Comparison of ENCODE assay signal across 9 cellular contexts in the genomic region with DNA sequence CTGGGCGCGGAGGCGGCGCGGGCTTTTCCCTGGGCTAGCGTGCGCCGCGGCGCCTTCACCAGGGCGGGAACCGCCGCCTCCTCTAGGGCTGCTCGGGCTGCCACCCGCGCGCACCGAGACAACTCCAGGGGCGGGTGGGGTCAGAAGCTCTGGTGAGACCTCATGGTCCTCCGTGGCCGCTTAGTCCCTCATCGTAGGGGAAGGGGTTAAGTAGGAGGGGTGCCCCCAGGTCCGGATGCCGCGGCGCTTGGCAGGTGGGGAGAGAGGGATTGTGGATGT. TPM values are rescaled to one million over a fixed set of nuclear protein-coding genes. Genes with fewer than 3 reads are reported as not detected.
DNase-seq lines count a peak whose midpoint lies in the region; ATAC-seq and TF ChIP-seq lines count a peak whose summit lies in the region.
"Had no signal": no experiment of that assay in that cellular context is flagged by ENCODE, and none has a peak within 500 bp of the region (broad histone marks: within the 10 kb centered on the region; RNA-seq: fewer than 3 reads in every experiment).

No MANE protein-coding gene starts in this region.

- no peak overlapping the region for H3K4me3 Mint-ChIP-seq in T-helper 2 cell treated with Interferon-gamma antibody and Interleukin-4, amounts not matched to agents 5 μg/mL and 100 μg/mL, for 36 hours

- H3K9ac ChIP-seq in GM23248, result peak overlapping the region; percentile 56

- H3K36me3 ChIP-seq in GM23248 (ENCODE audit: low read depth), result no peaks in the 10 kb centered on the region
- H3K36me3 ChIP-seq: neutrophil had no signal

- 0 to 1% methylated on average over 18 to 21 of the region's 26 CpGs for WGBS in GM23248 (ENCODE audit: low coverage in 1 of 2, low lambda C conversion rate in 2 of 2, missing lambda C conversion rate in 2 of 2), 2 experiments

- H4K20me1 ChIP-seq in GM23248 (ENCODE audit: insufficient read depth), result no peaks in the 10 kb centered on the region

- in situ Hi-C loops in GM23248 (cut with MboI), result no loop called here

- TF ChIP-seq CTCF in foreskin fibroblast (IDR thresholded peaks at IDR 0.05; ENCODE audit: low read depth, low read length) (no peak), omental fat pad (IDR thresholded peaks at IDR 0.05) (no peak)

- H3K9me3 ChIP-seq in GM23248 (ENCODE audit: low read depth), result no peaks in the 10 kb centered on the region
- H3K9me3 ChIP-seq: neutrophil had no signal

- H3K79me2 ChIP-seq in GM23248 (ENCODE audit: insufficient read depth), result no peaks in the 10 kb centered on the region

- ATAC-seq in SK-N-SH treated with all-trans-retinoic acid at 6 μM for 48 hours (peak; percentile 57), omental fat pad (ENCODE audit: low FRiP score) (peak; percentile 37), GM21360 (IDR thresholded peaks at IDR 0.05; ENCODE audit: unreplicated experiment) (no peak)

- H3K27ac ChIP-seq in GM23248, result no peak overlapping the region
- H3K27ac ChIP-seq: neutrophil had no signal

- peak overlapping the region; percentile 80 for H3K4me3 ChIP-seq in GM23248
- peak overlapping the region; percentile 59 to 68 for H3K4me3 ChIP-seq in foreskin fibroblast (ENCODE audit: low read depth in 1 of 2, low read length in 2 of 2)

- H3K4me2 ChIP-seq in GM23248 (ENCODE audit: unreplicated experiment), result peak overlapping the region; percentile 88

- no peaks in the 10 kb centered on the region for H3K9me3 Mint-ChIP-seq in T-helper 2 cell treated with Interferon-gamma antibody and Interleukin-4, amounts not matched to agents 5 μg/mL and 100 μg/mL, for 36 hours

- H3K9me2 ChIP-seq in GM23248 (ENCODE audit: insufficient read depth), result no peaks in the 10 kb centered on the region

- H3K4me1 ChIP-seq in GM23248 (ENCODE audit: insufficient read depth), result peaks cover 15% of the 10 kb centered on the region; the same call in 1 of the 2 replicates

- peaks cover 62% of the 10 kb centered on the region for H3K27me3 Mint-ChIP-seq in T-helper 2 cell treated with Interferon-gamma antibody and Interleukin-4, amounts not matched to agents 5 μg/mL and 100 μg/mL, for 36 hours (ENCODE audit: low read depth)

- H3K27me3 ChIP-seq in GM23248 (replicated peaks; ENCODE audit: insufficient read depth), result 0 out of 2 replicates have a peak, but pooled peaks cover 6% of the 10 kb centered on the region

- no peaks in the 10 kb centered on the region for H3K36me3 Mint-ChIP-seq in T-helper 2 cell treated with Interferon-gamma antibody and Interleukin-4, amounts not matched to agents 5 μg/mL and 100 μg/mL, for 36 hours (ENCODE audit: low read depth)

- DNase-seq in GM23248 (peak; percentile 63), foreskin fibroblast (peak in 1 of 2 donors; percentile 64), omental fat pad (ENCODE audit: low spot score) (no peak), CD1c-positive myeloid dendritic cell (ENCODE audit: extremely low spot score) (no peak), COR-L47 (lab: John Stamatoyannopoulos, UW) (no peak)
- DNase-seq in T-helper 2 cell treated with Interferon-gamma antibody and Interleukin-4, amounts not matched to agents 5 μg/mL and 100 μg/mL, for 36 hours (ENCODE audit: low spot score), result no peak

- H3K27ac Mint-ChIP-seq in T-helper 2 cell treated with Interferon-gamma antibody and Interleukin-4, amounts not matched to agents 5 μg/mL and 100 μg/mL, for 36 hours, result no peak overlapping the region

- H3K4me1 Mint-ChIP-seq in T-helper 2 cell treated with Interferon-gamma antibody and Interleukin-4, amounts not matched to agents 5 μg/mL and 100 μg/mL, for 36 hours (ENCODE audit: low read depth), result peaks cover 6% of the 10 kb centered on the region

- peaks cover 16% of the 10 kb centered on the region; the same call in 1 of the 2 replicates for H3F3A ChIP-seq in GM23248 (ENCODE audit: insufficient read depth)

- peak overlapping the region; percentile 77 for H2AFZ ChIP-seq in GM23248

TF ChIP-seq in SK-N-SH treated with all-trans-retinoic acid at 6 μM for 48 hours, 23 proteins besides CTCF, POLR2A, EP300 and RAD21 (continues in another document):
- TF ChIP-seq, protein P1, sequence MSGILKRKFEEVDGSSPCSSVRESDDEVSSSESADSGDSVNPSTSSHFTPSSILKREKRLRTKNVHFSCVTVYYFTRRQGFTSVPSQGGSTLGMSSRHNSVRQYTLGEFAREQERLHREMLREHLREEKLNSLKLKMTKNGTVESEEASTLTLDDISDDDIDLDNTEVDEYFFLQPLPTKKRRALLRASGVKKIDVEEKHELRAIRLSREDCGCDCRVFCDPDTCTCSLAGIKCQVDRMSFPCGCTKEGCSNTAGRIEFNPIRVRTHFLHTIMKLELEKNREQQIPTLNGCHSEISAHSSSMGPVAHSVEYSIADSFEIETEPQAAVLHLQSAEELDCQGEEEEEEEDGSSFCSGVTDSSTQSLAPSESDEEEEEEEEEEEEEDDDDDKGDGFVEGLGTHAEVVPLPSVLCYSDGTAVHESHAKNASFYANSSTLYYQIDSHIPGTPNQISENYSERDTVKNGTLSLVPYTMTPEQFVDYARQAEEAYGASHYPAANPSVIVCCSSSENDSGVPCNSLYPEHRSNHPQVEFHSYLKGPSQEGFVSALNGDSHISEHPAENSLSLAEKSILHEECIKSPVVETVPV (CRISPR knock-in tag; IDR thresholded peaks at IDR 0.05), result no peak
- TF ChIP-seq ZFP3 (CRISPR knock-in tag; IDR thresholded peaks at IDR 0.05) (no peak), OSR1 (CRISPR knock-in tag; IDR thresholded peaks at IDR 0.05) (no peak), ZNF565 (CRISPR knock-in tag; conservative IDR thresholded peaks at IDR 0.05; ENCODE audit: low read depth) (no peak), ZNF70 (CRISPR knock-in tag; IDR thresholded peaks at IDR 0.05) (no peak), CSDC2 (CRISPR knock-in tag; IDR thresholded peaks at IDR 0.05) (no peak), ZC3H10 (CRISPR knock-in tag; IDR thresholded peaks at IDR 0.05) (no peak), ZFP30 (CRISPR knock-in tag; IDR thresholded peaks at IDR 0.05) (no peak), TCF4 (CRISPR knock-in tag; IDR thresholded peaks at IDR 0.05; ENCODE audit: borderline replicate concordance) (no peak), ISL1 (CRISPR knock-in tag; IDR thresholded peaks at IDR 0.05) (no peak), SNAI2 (CRISPR knock-in tag; IDR thresholded peaks at IDR 0.05) (no peak), ESRRG (CRISPR knock-in tag; IDR thresholded peaks at IDR 0.05) (no peak), TSHZ2 (CRISPR knock-in tag; IDR thresholded peaks at IDR 0.05) (no peak), BACH2 (CRISPR knock-in tag; IDR thresholded peaks at IDR 0.05; ENCODE audit: borderline replicate concordance) (no peak)
- TF ChIP-seq, protein P2, sequence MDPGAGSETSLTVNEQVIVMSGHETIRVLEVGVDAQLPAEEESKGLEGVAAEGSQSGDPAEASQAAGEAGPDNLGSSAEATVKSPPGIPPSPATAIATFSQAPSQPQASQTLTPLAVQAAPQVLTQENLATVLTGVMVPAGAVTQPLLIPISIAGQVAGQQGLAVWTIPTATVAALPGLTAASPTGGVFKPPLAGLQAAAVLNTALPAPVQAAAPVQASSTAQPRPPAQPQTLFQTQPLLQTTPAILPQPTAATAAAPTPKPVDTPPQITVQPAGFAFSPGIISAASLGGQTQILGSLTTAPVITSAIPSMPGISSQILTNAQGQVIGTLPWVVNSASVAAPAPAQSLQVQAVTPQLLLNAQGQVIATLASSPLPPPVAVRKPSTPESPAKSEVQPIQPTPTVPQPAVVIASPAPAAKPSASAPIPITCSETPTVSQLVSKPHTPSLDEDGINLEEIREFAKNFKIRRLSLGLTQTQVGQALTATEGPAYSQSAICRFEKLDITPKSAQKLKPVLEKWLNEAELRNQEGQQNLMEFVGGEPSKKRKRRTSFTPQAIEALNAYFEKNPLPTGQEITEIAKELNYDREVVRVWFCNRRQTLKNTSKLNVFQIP (CRISPR knock-in tag; IDR thresholded peaks at IDR 0.05; ENCODE audit: borderline replicate concordance, low read depth), result no peak

RNA-seq across cellular contexts. Expression of gene SERTAD4, which starts 0.6 kb away (rescaled TPM):
- 0.76 and 0.97 TPM in 2 replicates for total RNA-seq in GM23248 (2014; rRNA removed; shearing (Covaris generic))
- 1.0 and 1.7 TPM in 2 replicates for polyA plus RNA-seq in GM23248 (2016; fragmentation: Nextera tagmentation; extraction: Ambion mirVana)
- total RNA-seq in omental fat pad, result 1 to 10 TPM in 2 of 4 donors, under 1 TPM in 2; 0.36 to 2.7 (median 1.5) TPM
